ENCODE assay signal across 1 cellular context in the genomic region with DNA sequence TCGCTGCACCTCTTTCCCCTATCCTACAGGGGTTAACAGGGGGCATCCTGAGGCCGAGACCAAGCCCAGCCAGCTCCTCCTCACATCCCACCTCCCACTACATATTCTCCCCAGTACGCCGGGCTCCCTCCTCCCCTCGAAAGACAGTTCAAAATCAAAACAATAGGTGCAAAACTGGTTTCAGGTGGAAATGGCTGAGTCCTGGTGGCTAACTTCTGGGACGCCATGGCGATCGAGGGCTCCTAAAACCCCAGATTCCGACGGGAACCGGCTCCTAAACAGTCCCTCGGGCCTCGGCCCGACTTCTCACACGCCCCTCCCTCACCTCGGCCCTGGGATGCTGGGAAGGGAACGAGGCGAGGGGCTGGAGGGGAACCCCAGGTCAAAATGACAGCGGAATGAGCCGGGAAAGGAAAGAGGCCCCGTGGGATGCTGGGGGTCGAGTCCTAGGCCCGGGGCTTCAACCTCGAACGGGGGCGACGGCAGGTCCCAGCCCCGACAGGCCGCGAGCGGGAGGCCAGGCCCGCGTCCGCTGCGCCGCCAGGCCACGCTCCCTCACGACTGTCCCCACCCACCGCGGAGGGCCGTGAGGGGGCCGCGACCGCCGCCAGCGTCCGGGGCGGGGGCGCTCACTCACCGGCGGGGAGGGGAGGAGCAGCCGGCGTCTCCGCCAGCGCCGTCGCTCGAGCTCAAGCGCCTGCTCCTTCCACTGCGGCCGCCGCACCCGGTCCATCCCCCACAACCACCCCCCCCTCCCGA.
TF ChIP-seq lines count a peak whose summit lies in the region.

No MANE protein-coding gene starts in this region.

TF ChIP-seq in HepG2, 621 proteins besides CTCF, POLR2A, EP300 and RAD21 (continued from another document and continues in another):
- TF ChIP-seq, protein P1, sequence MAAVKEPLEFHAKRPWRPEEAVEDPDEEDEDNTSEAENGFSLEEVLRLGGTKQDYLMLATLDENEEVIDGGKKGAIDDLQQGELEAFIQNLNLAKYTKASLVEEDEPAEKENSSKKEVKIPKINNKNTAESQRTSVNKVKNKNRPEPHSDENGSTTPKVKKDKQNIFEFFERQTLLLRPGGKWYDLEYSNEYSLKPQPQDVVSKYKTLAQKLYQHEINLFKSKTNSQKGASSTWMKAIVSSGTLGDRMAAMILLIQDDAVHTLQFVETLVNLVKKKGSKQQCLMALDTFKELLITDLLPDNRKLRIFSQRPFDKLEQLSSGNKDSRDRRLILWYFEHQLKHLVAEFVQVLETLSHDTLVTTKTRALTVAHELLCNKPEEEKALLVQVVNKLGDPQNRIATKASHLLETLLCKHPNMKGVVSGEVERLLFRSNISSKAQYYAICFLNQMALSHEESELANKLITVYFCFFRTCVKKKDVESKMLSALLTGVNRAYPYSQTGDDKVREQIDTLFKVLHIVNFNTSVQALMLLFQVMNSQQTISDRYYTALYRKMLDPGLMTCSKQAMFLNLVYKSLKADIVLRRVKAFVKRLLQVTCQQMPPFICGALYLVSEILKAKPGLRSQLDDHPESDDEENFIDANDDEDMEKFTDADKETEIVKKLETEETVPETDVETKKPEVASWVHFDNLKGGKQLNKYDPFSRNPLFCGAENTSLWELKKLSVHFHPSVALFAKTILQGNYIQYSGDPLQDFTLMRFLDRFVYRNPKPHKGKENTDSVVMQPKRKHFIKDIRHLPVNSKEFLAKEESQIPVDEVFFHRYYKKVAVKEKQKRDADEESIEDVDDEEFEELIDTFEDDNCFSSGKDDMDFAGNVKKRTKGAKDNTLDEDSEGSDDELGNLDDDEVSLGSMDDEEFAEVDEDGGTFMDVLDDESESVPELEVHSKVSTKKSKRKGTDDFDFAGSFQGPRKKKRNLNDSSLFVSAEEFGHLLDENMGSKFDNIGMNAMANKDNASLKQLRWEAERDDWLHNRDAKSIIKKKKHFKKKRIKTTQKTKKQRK (IDR thresholded peaks at IDR 0.05; ENCODE audit: low read length): no peak
- TF ChIP-seq KDM3A (CRISPR knock-in tag; IDR thresholded peaks at IDR 0.05; ENCODE audit: low read depth) (no peak), ZNF383 (CRISPR knock-in tag; IDR thresholded peaks at IDR 0.05; ENCODE audit: borderline replicate concordance) (no peak), ATF7-NPFF (CRISPR knock-in tag; IDR thresholded peaks at IDR 0.05; ENCODE audit: low read depth) (peak; percentile 77), FOXO1 (CRISPR knock-in tag; IDR thresholded peaks at IDR 0.05) (no peak), CBX1 (IDR thresholded peaks at IDR 0.05; ENCODE audit: low read depth) (peak; percentile 61), NONO (IDR thresholded peaks at IDR 0.05) (no peak), NONO (CRISPR knock-in tag; conservative IDR thresholded peaks at IDR 0.05) (peak; percentile 67; the same call in 1 of the 2 replicates), DMAP1 (CRISPR knock-in tag; IDR thresholded peaks at IDR 0.05) (peak; percentile 30; the same call in 1 of the 2 replicates), FOSL2 (CRISPR knock-in tag; IDR thresholded peaks at IDR 0.05) (0 out of 2 replicates have a peak, but pooled peaks have one; percentile 16), ZNF143 (CRISPR knock-in tag; IDR thresholded peaks at IDR 0.05) (peak; percentile 46; the same call in 1 of the 2 replicates), ZEB1 (IDR thresholded peaks at IDR 0.05; ENCODE audit: insufficient replicate concordance, low read depth) (peak; percentile 62), AKAP8 (CRISPR knock-in tag; IDR thresholded peaks at IDR 0.05) (no peak), SRSF1 (optimal IDR thresholded peaks at IDR 0.05; ENCODE audit: low read depth, low read length) (peak; percentile 77), PTBP1 (IDR thresholded peaks at IDR 0.05; ENCODE audit: low read depth, low read length, poor library complexity, severe bottlenecking) (no peak), ZNF720 (CRISPR knock-in tag; IDR thresholded peaks at IDR 0.05) (no peak), ZSCAN25 (CRISPR knock-in tag; IDR thresholded peaks at IDR 0.05) (peak; percentile 58), NAIF1 (CRISPR knock-in tag; IDR thresholded peaks at IDR 0.05; ENCODE audit: borderline replicate concordance) (no peak), ZZZ3 (CRISPR knock-in tag; IDR thresholded peaks at IDR 0.05; ENCODE audit: borderline replicate concordance) (no peak), ZFP82 (CRISPR knock-in tag; IDR thresholded peaks at IDR 0.05; ENCODE audit: borderline replicate concordance) (peak; percentile 79; the same call in 1 of the 2 replicates), TBL1XR1 (IDR thresholded peaks at IDR 0.05; ENCODE audit: borderline replicate concordance, low read length, partially characterized antibody) (no peak), ARNT2 (CRISPR knock-in tag; IDR thresholded peaks at IDR 0.05; ENCODE audit: low read depth) (0 out of 2 replicates have a peak, but pooled peaks have one; percentile 44), ZNF552 (CRISPR knock-in tag; IDR thresholded peaks at IDR 0.05; ENCODE audit: borderline replicate concordance) (no peak), ZSCAN20 (CRISPR knock-in tag; IDR thresholded peaks at IDR 0.05; ENCODE audit: borderline replicate concordance) (no peak), ZNF33A (CRISPR knock-in tag; IDR thresholded peaks at IDR 0.05; ENCODE audit: borderline replicate concordance) (no peak), PPARG (CRISPR knock-in tag; conservative IDR thresholded peaks at IDR 0.05) (no peak), REXO4 (CRISPR knock-in tag; IDR thresholded peaks at IDR 0.05; ENCODE audit: borderline replicate concordance) (no peak), ZNF234 (CRISPR knock-in tag; conservative IDR thresholded peaks at IDR 0.05) (0 out of 2 replicates have a peak, but pooled peaks have one; percentile 64)
- TF ChIP-seq, protein P2, sequence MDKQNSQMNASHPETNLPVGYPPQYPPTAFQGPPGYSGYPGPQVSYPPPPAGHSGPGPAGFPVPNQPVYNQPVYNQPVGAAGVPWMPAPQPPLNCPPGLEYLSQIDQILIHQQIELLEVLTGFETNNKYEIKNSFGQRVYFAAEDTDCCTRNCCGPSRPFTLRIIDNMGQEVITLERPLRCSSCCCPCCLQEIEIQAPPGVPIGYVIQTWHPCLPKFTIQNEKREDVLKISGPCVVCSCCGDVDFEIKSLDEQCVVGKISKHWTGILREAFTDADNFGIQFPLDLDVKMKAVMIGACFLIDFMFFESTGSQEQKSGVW (CRISPR knock-in tag; IDR thresholded peaks at IDR 0.05; ENCODE audit: borderline replicate concordance): no peak
- TF ChIP-seq, protein P3, sequence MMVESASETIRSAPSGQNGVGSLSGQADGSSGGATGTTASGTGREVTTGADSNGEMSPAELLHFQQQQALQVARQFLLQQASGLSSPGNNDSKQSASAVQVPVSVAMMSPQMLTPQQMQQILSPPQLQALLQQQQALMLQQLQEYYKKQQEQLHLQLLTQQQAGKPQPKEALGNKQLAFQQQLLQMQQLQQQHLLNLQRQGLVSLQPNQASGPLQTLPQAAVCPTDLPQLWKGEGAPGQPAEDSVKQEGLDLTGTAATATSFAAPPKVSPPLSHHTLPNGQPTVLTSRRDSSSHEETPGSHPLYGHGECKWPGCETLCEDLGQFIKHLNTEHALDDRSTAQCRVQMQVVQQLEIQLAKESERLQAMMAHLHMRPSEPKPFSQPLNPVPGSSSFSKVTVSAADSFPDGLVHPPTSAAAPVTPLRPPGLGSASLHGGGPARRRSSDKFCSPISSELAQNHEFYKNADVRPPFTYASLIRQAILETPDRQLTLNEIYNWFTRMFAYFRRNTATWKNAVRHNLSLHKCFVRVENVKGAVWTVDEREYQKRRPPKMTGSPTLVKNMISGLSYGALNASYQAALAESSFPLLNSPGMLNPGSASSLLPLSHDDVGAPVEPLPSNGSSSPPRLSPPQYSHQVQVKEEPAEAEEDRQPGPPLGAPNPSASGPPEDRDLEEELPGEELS (CRISPR knock-in tag; IDR thresholded peaks at IDR 0.05): no peak
- TF ChIP-seq, protein P4, sequence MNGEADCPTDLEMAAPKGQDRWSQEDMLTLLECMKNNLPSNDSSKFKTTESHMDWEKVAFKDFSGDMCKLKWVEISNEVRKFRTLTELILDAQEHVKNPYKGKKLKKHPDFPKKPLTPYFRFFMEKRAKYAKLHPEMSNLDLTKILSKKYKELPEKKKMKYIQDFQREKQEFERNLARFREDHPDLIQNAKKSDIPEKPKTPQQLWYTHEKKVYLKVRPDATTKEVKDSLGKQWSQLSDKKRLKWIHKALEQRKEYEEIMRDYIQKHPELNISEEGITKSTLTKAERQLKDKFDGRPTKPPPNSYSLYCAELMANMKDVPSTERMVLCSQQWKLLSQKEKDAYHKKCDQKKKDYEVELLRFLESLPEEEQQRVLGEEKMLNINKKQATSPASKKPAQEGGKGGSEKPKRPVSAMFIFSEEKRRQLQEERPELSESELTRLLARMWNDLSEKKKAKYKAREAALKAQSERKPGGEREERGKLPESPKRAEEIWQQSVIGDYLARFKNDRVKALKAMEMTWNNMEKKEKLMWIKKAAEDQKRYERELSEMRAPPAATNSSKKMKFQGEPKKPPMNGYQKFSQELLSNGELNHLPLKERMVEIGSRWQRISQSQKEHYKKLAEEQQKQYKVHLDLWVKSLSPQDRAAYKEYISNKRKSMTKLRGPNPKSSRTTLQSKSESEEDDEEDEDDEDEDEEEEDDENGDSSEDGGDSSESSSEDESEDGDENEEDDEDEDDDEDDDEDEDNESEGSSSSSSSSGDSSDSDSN (CRISPR knock-in tag; IDR thresholded peaks at IDR 0.05): peak; percentile 78
- TF ChIP-seq, protein P5, sequence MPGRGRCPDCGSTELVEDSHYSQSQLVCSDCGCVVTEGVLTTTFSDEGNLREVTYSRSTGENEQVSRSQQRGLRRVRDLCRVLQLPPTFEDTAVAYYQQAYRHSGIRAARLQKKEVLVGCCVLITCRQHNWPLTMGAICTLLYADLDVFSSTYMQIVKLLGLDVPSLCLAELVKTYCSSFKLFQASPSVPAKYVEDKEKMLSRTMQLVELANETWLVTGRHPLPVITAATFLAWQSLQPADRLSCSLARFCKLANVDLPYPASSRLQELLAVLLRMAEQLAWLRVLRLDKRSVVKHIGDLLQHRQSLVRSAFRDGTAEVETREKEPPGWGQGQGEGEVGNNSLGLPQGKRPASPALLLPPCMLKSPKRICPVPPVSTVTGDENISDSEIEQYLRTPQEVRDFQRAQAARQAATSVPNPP (CRISPR knock-in tag; IDR thresholded peaks at IDR 0.05): no peak
- TF ChIP-seq, protein P6, sequence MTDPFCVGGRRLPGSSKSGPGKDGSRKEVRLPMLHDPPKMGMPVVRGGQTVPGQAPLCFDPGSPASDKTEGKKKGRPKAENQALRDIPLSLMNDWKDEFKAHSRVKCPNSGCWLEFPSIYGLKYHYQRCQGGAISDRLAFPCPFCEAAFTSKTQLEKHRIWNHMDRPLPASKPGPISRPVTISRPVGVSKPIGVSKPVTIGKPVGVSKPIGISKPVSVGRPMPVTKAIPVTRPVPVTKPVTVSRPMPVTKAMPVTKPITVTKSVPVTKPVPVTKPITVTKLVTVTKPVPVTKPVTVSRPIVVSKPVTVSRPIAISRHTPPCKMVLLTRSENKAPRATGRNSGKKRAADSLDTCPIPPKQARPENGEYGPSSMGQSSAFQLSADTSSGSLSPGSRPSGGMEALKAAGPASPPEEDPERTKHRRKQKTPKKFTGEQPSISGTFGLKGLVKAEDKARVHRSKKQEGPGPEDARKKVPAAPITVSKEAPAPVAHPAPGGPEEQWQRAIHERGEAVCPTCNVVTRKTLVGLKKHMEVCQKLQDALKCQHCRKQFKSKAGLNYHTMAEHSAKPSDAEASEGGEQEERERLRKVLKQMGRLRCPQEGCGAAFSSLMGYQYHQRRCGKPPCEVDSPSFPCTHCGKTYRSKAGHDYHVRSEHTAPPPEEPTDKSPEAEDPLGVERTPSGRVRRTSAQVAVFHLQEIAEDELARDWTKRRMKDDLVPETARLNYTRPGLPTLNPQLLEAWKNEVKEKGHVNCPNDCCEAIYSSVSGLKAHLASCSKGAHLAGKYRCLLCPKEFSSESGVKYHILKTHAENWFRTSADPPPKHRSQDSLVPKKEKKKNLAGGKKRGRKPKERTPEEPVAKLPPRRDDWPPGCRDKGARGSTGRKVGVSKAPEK (CRISPR knock-in tag; IDR thresholded peaks at IDR 0.05; ENCODE audit: borderline replicate concordance): no peak
- TF ChIP-seq, protein P7, sequence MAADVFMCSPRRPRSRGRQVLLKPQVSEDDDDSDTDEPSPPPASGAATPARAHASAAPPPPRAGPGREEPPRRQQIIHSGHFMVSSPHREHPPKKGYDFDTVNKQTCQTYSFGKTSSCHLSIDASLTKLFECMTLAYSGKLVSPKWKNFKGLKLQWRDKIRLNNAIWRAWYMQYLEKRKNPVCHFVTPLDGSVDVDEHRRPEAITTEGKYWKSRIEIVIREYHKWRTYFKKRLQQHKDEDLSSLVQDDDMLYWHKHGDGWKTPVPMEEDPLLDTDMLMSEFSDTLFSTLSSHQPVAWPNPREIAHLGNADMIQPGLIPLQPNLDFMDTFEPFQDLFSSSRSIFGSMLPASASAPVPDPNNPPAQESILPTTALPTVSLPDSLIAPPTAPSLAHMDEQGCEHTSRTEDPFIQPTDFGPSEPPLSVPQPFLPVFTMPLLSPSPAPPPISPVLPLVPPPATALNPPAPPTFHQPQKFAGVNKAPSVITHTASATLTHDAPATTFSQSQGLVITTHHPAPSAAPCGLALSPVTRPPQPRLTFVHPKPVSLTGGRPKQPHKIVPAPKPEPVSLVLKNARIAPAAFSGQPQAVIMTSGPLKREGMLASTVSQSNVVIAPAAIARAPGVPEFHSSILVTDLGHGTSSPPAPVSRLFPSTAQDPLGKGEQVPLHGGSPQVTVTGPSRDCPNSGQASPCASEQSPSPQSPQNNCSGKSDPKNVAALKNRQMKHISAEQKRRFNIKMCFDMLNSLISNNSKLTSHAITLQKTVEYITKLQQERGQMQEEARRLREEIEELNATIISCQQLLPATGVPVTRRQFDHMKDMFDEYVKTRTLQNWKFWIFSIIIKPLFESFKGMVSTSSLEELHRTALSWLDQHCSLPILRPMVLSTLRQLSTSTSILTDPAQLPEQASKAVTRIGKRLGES (CRISPR knock-in tag; IDR thresholded peaks at IDR 0.05; ENCODE audit: borderline replicate concordance): no peak
- TF ChIP-seq, protein P8, sequence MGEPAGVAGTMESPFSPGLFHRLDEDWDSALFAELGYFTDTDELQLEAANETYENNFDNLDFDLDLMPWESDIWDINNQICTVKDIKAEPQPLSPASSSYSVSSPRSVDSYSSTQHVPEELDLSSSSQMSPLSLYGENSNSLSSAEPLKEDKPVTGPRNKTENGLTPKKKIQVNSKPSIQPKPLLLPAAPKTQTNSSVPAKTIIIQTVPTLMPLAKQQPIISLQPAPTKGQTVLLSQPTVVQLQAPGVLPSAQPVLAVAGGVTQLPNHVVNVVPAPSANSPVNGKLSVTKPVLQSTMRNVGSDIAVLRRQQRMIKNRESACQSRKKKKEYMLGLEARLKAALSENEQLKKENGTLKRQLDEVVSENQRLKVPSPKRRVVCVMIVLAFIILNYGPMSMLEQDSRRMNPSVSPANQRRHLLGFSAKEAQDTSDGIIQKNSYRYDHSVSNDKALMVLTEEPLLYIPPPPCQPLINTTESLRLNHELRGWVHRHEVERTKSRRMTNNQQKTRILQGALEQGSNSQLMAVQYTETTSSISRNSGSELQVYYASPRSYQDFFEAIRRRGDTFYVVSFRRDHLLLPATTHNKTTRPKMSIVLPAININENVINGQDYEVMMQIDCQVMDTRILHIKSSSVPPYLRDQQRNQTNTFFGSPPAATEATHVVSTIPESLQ (CRISPR knock-in tag; conservative IDR thresholded peaks at IDR 0.05): no peak
- TF ChIP-seq, protein P9, sequence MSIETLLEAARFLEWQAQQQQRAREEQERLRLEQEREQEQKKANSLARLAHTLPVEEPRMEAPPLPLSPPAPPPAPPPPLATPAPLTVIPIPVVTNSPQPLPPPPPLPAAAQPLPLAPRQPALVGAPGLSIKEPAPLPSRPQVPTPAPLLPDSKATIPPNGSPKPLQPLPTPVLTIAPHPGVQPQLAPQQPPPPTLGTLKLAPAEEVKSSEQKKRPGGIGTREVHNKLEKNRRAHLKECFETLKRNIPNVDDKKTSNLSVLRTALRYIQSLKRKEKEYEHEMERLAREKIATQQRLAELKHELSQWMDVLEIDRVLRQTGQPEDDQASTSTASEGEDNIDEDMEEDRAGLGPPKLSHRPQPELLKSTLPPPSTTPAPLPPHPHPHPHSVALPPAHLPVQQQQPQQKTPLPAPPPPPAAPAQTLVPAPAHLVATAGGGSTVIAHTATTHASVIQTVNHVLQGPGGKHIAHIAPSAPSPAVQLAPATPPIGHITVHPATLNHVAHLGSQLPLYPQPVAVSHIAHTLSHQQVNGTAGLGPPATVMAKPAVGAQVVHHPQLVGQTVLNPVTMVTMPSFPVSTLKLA (IDR thresholded peaks at IDR 0.05): no peak
